ENCODE assay signal across 12 cellular contexts in genomic region chr7:106858618-106859532, GRCh38. TPM values are rescaled to one million over a fixed set of nuclear protein-coding genes. Genes with fewer than 3 reads are reported as not detected.
DNase-seq lines count a peak whose midpoint lies in the region; ATAC-seq, FAIRE-seq and TF ChIP-seq lines count a peak whose summit lies in the region.
"Had no signal": no experiment of that assay in that cellular context is flagged by ENCODE, and none has a peak within 500 bp of the region (broad histone marks: within the 10 kb centered on the region; RNA-seq: fewer than 3 reads in every experiment).

No MANE protein-coding gene starts in this region.

- H3K27ac ChIP-seq in colonic mucosa (no peak overlapping the region), psoas muscle (no peak overlapping the region)
- H3K27ac ChIP-seq: skin epidermis had no signal

- 63 to 66% (median 63%) methylated on average over 10 of the region's 10 CpGs for WGBS in psoas muscle, 3 donors

- H3K9ac ChIP-seq in colonic mucosa (ENCODE audit: low read depth in 2 of 2, low read length in 2 of 2): no peak overlapping the region

- intact Hi-C loops in colonic mucosa (cut with DNase I): no loop called here
- intact Hi-C loops in psoas muscle (cut with DNase I): no loop called here

- H3K4me3 ChIP-seq in colonic mucosa (no peak overlapping the region), psoas muscle (no peak overlapping the region)
- H3K4me3 ChIP-seq: skin epidermis had no signal

- peak in 1 of 4 donors; percentile 19 for ATAC-seq in psoas muscle
- ATAC-seq: activated T-helper 17 cell treated with anti-CD3 and anti-CD28 coated beads, Interleukin-2, amount 50 U/mL, for 72 hours had no signal

- DNase-seq in EH (ENCODE audit: low read depth) (peak; percentile 9), MV-4-11 (lab: John Stamatoyannopoulos, UW) (peak; percentile 76), colonic mucosa (peak; percentile 33), psoas muscle (peak; percentile 43 to 61), midbrain (lab: John Stamatoyannopoulos, UW) (no peak), D721Med (ENCODE audit: insufficient read length, low spot score) (no peak)
- no peak for DNase-seq in stimulated activated CD8-positive, alpha-beta memory T cell treated with anti-CD3 and anti-CD28 coated beads, Interleukin-4, amount 100 ng/mL, for 48 hours
- DNase-seq: kidney glomerular epithelial cell; NCI-H187 treated with DMSO at 0.1 percent for 48 hours; stimulated activated naive CD4-positive, alpha-beta T cell treated with Interleukin-2 at 50 U/mL for 16 hours had no signal

- no peaks in the 10 kb centered on the region for H3K4me1 ChIP-seq in colonic mucosa
- no peaks in the 10 kb centered on the region for H3K4me1 ChIP-seq in psoas muscle

- no peaks in the 10 kb centered on the region for H3K27me3 ChIP-seq in colonic mucosa
- no peaks in the 10 kb centered on the region for H3K27me3 ChIP-seq in psoas muscle (ENCODE audit: insufficient read depth in 3 of 3, low read length in 2 of 3)

- no peaks in the 10 kb centered on the region for H3K9me3 ChIP-seq in colonic mucosa
- no peaks in the 10 kb centered on the region for H3K9me3 ChIP-seq in psoas muscle

- FAIRE-seq in D721Med (lab: Jason Lieb, UNC): no peak

- TF ChIP-seq CTCF in colonic mucosa (IDR thresholded peaks at IDR 0.05): no peak
- no peak for TF ChIP-seq CTCF in psoas muscle (IDR thresholded peaks at IDR 0.05)
- no peak for TF ChIP-seq CTCF in D721Med (IDR thresholded peaks at IDR 0.05; ENCODE audit: insufficient read depth, missing control alignments)

- H3K36me3 ChIP-seq in colonic mucosa: no peaks in the 10 kb centered on the region
- no peaks in the 10 kb centered on the region for H3K36me3 ChIP-seq in psoas muscle (ENCODE audit: insufficient read depth in 1 of 2, low read depth in 1 of 2)

RNA-seq across cellular contexts. Expression of gene PIK3CG, which starts 6.2 kb away (rescaled TPM):
- total RNA-seq in colonic mucosa (1 to 10 TPM; 2.3 TPM), psoas muscle (1 to 10 TPM in 3 of 4 donors, under 1 TPM in 1; 0.74 to 1.6 (median 1.2) TPM)
- polyA plus RNA-seq in psoas muscle: under 1 TPM; 0.13 to 0.18 (median 0.16) TPM

Comparison
In these comparisons a context has a peak if more than half of its experiments do, and no peak if none do; other contexts are left out.
1. DNase-seq: peak in EH (single experiment), MV-4-11 (single experiment), colonic mucosa (single experiment) and psoas muscle (2 of 2); none in midbrain (single experiment), D721Med (single experiment) and stimulated activated CD8-positive, alpha-beta memory T cell treated with anti-CD3 and anti-CD28 coated beads, Interleukin-4, amount 100 ng/mL, for 48 hours (single experiment).